ENCODE assay signal across 20 cellular contexts in genomic region chr6:109015185-109015584, GRCh38.
DNase-seq lines count a peak whose midpoint lies in the region; ATAC-seq and TF ChIP-seq lines count a peak whose summit lies in the region.
"Had no signal": no experiment of that assay in that cellular context is flagged by ENCODE, and none has a peak within 500 bp of the region (broad histone marks: within the 10 kb centered on the region; RNA-seq: fewer than 3 reads in every experiment).

No MANE protein-coding gene starts in this region.

- CTCF ChIA-PET in activated CD4-positive, alpha-beta T cell treated with anti-CD3 and anti-CD28 coated beads for 36 hours (lab: Charles Lee): interaction anchor here (0.6 to 2.3 kb wide), 7 partner anchors 15 to 1192 kb away, joined by 3 to 5 read pairs (median 5); no protein-coding TSS in a partner anchor
- CTCF ChIA-PET in naive thymus-derived CD4-positive, alpha-beta T cell (lab: Charles Lee): interaction anchor here (1.2 to 8.4 kb wide), 2 partner anchors 16 to 57 kb away, joined by 5 to 57 read pairs; no protein-coding TSS in a partner anchor

- TF ChIP-seq POLR2A in tibial nerve (IDR thresholded peaks at IDR 0.05): no peak
- TF ChIP-seq POLR2A in right lobe of liver (IDR thresholded peaks at IDR 0.05): no peak

- H3K4me3 ChIP-seq in naive thymus-derived CD4-positive, alpha-beta T cell (ENCODE audit: low read length): no peak overlapping the region
- H3K4me3 ChIP-seq in tibial nerve: no peak overlapping the region
- H3K4me3 ChIP-seq in right lobe of liver: no peak overlapping the region
- H3K4me3 ChIP-seq: A549, pancreas had no signal

- peak overlapping the region; percentile 53 for H3K27ac Mint-ChIP-seq in activated CD4-positive, alpha-beta T cell treated with anti-CD3 and anti-CD28 coated beads for 36 hours
- peak overlapping the region; percentile 92 for H3K27ac Mint-ChIP-seq in activated T-helper 17 cell treated with anti-CD3 and anti-CD28 coated beads, Interleukin-2, amount 50 U/mL, for 72 hours
- H3K27ac Mint-ChIP-seq in naive thymus-derived CD4-positive, alpha-beta T cell: peak overlapping the region in 8 of 9 donors; percentile 10 to 90 (median 84)
- H3K27ac Mint-ChIP-seq: activated CD4-positive, alpha-beta T cell treated with anti-CD3 and anti-CD28 coated beads, Interleukin-2, amount 10 ng/mL, durations not matched to agents 24 days and 14 days; T-helper 2 cell treated with Interferon-gamma antibody and Interleukin-4, amounts not matched to agents 5 μg/mL and 100 μg/mL, for 36 hours had no signal

- H3K27ac ChIP-seq in naive thymus-derived CD4-positive, alpha-beta T cell (ENCODE audit: low read depth, low read length): peak overlapping the region; percentile 63
- H3K27ac ChIP-seq in tibial nerve: peak overlapping the region in 3 of 4 donors; percentile 58 to 70 (median 68)
- no peak overlapping the region for H3K27ac ChIP-seq in right lobe of liver
- H3K27ac ChIP-seq: A549, pancreas had no signal

- intact Hi-C loops in activated CD4-positive, alpha-beta T cell treated with anti-CD3 and anti-CD28 coated beads for 36 hours (cut with DNase I, micrococcal nuclease): loop anchor here in 1 of 2 experiments (10.0 kb wide), 1 partner anchor 720 kb away; the partner anchor contains the start of gene AFG1L
- intact Hi-C loops in naive thymus-derived CD4-positive, alpha-beta T cell (cut with micrococcal nuclease): loop anchor here in 1 of 2 donors (10.0 kb wide), 1 partner anchor 1860 kb away; the partner anchor contains the start of gene AMD1
- intact Hi-C loops in right lobe of liver (cut with DNase I): no loop called here

- TF ChIP-seq CTCF in tibial nerve (IDR thresholded peaks at IDR 0.05): no peak
- TF ChIP-seq CTCF in right lobe of liver (IDR thresholded peaks at IDR 0.05): no peak

- H3K27me3 Mint-ChIP-seq in activated CD4-positive, alpha-beta T cell treated with anti-CD3 and anti-CD28 coated beads for 36 hours: no peaks in the 10 kb centered on the region
- H3K27me3 Mint-ChIP-seq in activated T-helper 17 cell treated with anti-CD3 and anti-CD28 coated beads, Interleukin-2, amount 50 U/mL, for 72 hours: no peaks in the 10 kb centered on the region
- H3K27me3 Mint-ChIP-seq in naive thymus-derived CD4-positive, alpha-beta T cell: peaks cover 0 to 9% (median 0%) of the 10 kb centered on the region in 5 donors

- peak; percentile 14 for ATAC-seq in activated CD4-positive, alpha-beta T cell treated with anti-CD3 and anti-CD28 coated beads for 36 hours
- ATAC-seq in activated T-helper 17 cell treated with anti-CD3 and anti-CD28 coated beads, Interleukin-2, amount 50 U/mL, for 72 hours (replicated peaks): peak; percentile 23
- no peak for ATAC-seq in naive thymus-derived CD4-positive, alpha-beta T cell
- ATAC-seq in right lobe of liver: no peak
- ATAC-seq: A549, pancreas had no signal

- H3K27me3 ChIP-seq in naive thymus-derived CD4-positive, alpha-beta T cell (ENCODE audit: control insufficient read depth in 2 of 2, insufficient read depth in 2 of 2, low read length in 2 of 2): no peaks in the 10 kb centered on the region
- H3K27me3 ChIP-seq in tibial nerve (no peaks in the 10 kb centered on the region), right lobe of liver (no peaks in the 10 kb centered on the region)
- H3K27me3 ChIP-seq: pancreas had no signal

- POLR2A ChIA-PET in activated CD4-positive, alpha-beta T cell treated with anti-CD3 and anti-CD28 coated beads for 36 hours (lab: Charles Lee): no interaction called here
- POLR2A ChIA-PET in naive thymus-derived CD4-positive, alpha-beta T cell (lab: Charles Lee): interaction anchor here (0.7 to 1.1 kb wide), 6 partner anchors 13 to 80 kb away, joined by 3 to 5 read pairs (median 3); partner anchors contain the start of genes CEP57L1 and SESN1

- no peak overlapping the region for H3K4me3 Mint-ChIP-seq in activated CD4-positive, alpha-beta T cell treated with anti-CD3 and anti-CD28 coated beads for 36 hours
- peak overlapping the region; percentile 40 for H3K4me3 Mint-ChIP-seq in activated T-helper 17 cell treated with anti-CD3 and anti-CD28 coated beads, Interleukin-2, amount 50 U/mL, for 72 hours
- peak overlapping the region in 6 of 10 donors; percentile 16 to 70 (median 29) for H3K4me3 Mint-ChIP-seq in naive thymus-derived CD4-positive, alpha-beta T cell
- H3K4me3 Mint-ChIP-seq: activated CD4-positive, alpha-beta T cell treated with anti-CD3 and anti-CD28 coated beads, Interleukin-2, amount 10 ng/mL, durations not matched to agents 24 days and 14 days; activated T-helper 1 cell treated with anti-CD3 and anti-CD28 coated beads, Interleukin-12 subunit alpha, Interleukin-12 subunit beta, Interleukin-2, Interleukin-4 antibody, amounts not matched to agents 30 ng/mL and 10 ng/mL and 1 ng/mL, durations not matched to agents 14 hours and 24 hours and 36 hours; immature natural killer cell; T-helper 2 cell treated with Interferon-gamma antibody and Interleukin-4, amounts not matched to agents 5 μg/mL and 100 μg/mL, for 36 hours had no signal

- H3K4me1 Mint-ChIP-seq in activated CD4-positive, alpha-beta T cell treated with anti-CD3 and anti-CD28 coated beads for 36 hours: peaks cover 52% of the 10 kb centered on the region
- peaks cover 39% of the 10 kb centered on the region for H3K4me1 Mint-ChIP-seq in activated T-helper 17 cell treated with anti-CD3 and anti-CD28 coated beads, Interleukin-2, amount 50 U/mL, for 72 hours
- H3K4me1 Mint-ChIP-seq in naive thymus-derived CD4-positive, alpha-beta T cell: peaks cover 19 to 77% (median 71%) of the 10 kb centered on the region in 7 donors

- no peaks in the 10 kb centered on the region for H3K9me3 ChIP-seq in naive thymus-derived CD4-positive, alpha-beta T cell (ENCODE audit: control insufficient read depth in 2 of 3, low read length in 3 of 3)
- H3K9me3 ChIP-seq in tibial nerve (no peaks in the 10 kb centered on the region), right lobe of liver (no peaks in the 10 kb centered on the region)
- H3K9me3 ChIP-seq: A549, pancreas had no signal

- no peaks in the 10 kb centered on the region for H3K36me3 ChIP-seq in naive thymus-derived CD4-positive, alpha-beta T cell (ENCODE audit: control insufficient read depth in 2 of 3, insufficient read depth in 3 of 3, low read length in 3 of 3)
- H3K36me3 ChIP-seq in tibial nerve: no peaks in the 10 kb centered on the region
- H3K36me3 ChIP-seq in right lobe of liver: no peaks in the 10 kb centered on the region
- H3K36me3 ChIP-seq: pancreas had no signal

- DNase-seq in activated CD4-positive, alpha-beta T cell treated with anti-CD3 and anti-CD28 coated beads for 36 hours: no peak
- DNase-seq in activated CD4-positive, alpha-beta T cell treated with anti-CD3 and anti-CD28 coated beads, Interleukin-2, amount 50 U/mL, for 1 hour: no peak
- DNase-seq in naive thymus-derived CD4-positive, alpha-beta T cell: peak in 1 of 9 donors; percentile 11
- DNase-seq in tibial nerve (ENCODE audit: low spot score in 2 of 2) (no peak), amniotic stem cell (lab: John Stamatoyannopoulos, UW) (no peak), DMS79 treated with DMSO at 0.1 percent for 48 hours (lab: John Stamatoyannopoulos, UW) (no peak), right lobe of liver (no peak)
- DNase-seq: activated CD4-positive, alpha-beta T cell treated with anti-CD3 and anti-CD28 coated beads, Interleukin-2, amount 10 ng/mL, durations not matched to agents 24 days and 14 days; effector CD8-positive, alpha-beta T cell; foreskin melanocyte; GOT3; immature natural killer cell; IMR-90; NCI-H1105 treated with DMSO at 0.1 percent for 48 hours; NCI-H524 treated with DMSO at 0.1 percent for 48 hours; pancreas had no signal

- TF ChIP-seq EP300 in tibial nerve (IDR thresholded peaks at IDR 0.05): no peak

- no peaks in the 10 kb centered on the region for H3K36me3 Mint-ChIP-seq in activated CD4-positive, alpha-beta T cell treated with anti-CD3 and anti-CD28 coated beads for 36 hours (ENCODE audit: low read depth)
- H3K36me3 Mint-ChIP-seq in activated T-helper 17 cell treated with anti-CD3 and anti-CD28 coated beads, Interleukin-2, amount 50 U/mL, for 72 hours (ENCODE audit: low read depth): no peaks in the 10 kb centered on the region
- H3K36me3 Mint-ChIP-seq in naive thymus-derived CD4-positive, alpha-beta T cell: peaks cover 0 to 2% (median 0%) of the 10 kb centered on the region in 5 donors
- H3K36me3 Mint-ChIP-seq: immature natural killer cell had no signal

- H3K4me1 ChIP-seq in naive thymus-derived CD4-positive, alpha-beta T cell (ENCODE audit: control insufficient read depth in 2 of 2, insufficient read depth in 2 of 2, low read length in 2 of 2): peaks cover 15 to 49% of the 10 kb centered on the region in 2 donors
- H3K4me1 ChIP-seq in tibial nerve (peaks cover 0 to 26% (median 12%) of the 10 kb centered on the region in 4 donors), right lobe of liver (peaks cover 0 to 11% (median 5%) of the 10 kb centered on the region in 4 donors)
- H3K4me1 ChIP-seq: A549 had no signal

- H3K9me3 Mint-ChIP-seq in activated CD4-positive, alpha-beta T cell treated with anti-CD3 and anti-CD28 coated beads for 36 hours (ENCODE audit: low read depth): no peaks in the 10 kb centered on the region
- no peaks in the 10 kb centered on the region for H3K9me3 Mint-ChIP-seq in activated T-helper 17 cell treated with anti-CD3 and anti-CD28 coated beads, Interleukin-2, amount 50 U/mL, for 72 hours
- H3K9me3 Mint-ChIP-seq in naive thymus-derived CD4-positive, alpha-beta T cell: peaks cover 0 to 1% (median 0%) of the 10 kb centered on the region in 11 donors
- H3K9me3 Mint-ChIP-seq: activated CD4-positive, alpha-beta T cell treated with anti-CD3 and anti-CD28 coated beads, Interleukin-2, amount 10 ng/mL, durations not matched to agents 24 days and 14 days; activated T-helper 1 cell treated with anti-CD3 and anti-CD28 coated beads, Interleukin-12 subunit alpha, Interleukin-12 subunit beta, Interleukin-2, Interleukin-4 antibody, amounts not matched to agents 30 ng/mL and 10 ng/mL and 1 ng/mL, durations not matched to agents 14 hours and 24 hours and 36 hours; immature natural killer cell; T-helper 2 cell treated with Interferon-gamma antibody and Interleukin-4, amounts not matched to agents 5 μg/mL and 100 μg/mL, for 36 hours had no signal

Comparison
In these comparisons a context has a peak if more than half of its experiments do, and no peak if none do; other contexts are left out.
1. ATAC-seq: peak in activated CD4-positive, alpha-beta T cell treated with anti-CD3 and anti-CD28 coated beads for 36 hours (single experiment) and activated T-helper 17 cell treated with anti-CD3 and anti-CD28 coated beads, Interleukin-2, amount 50 U/mL, for 72 hours (single experiment); none in naive thymus-derived CD4-positive, alpha-beta T cell (single experiment) and right lobe of liver (0 of 4).
2. H3K27ac ChIP-seq: peak in naive thymus-derived CD4-positive, alpha-beta T cell (single experiment) and tibial nerve (3 of 4); none in right lobe of liver (0 of 3).
3. Peak in every context shown above with its lines, with median percentiles within 50 percentile points of each other: H3K27ac Mint-ChIP-seq.